Comparison of ENCODE assay signal across 17 cellular contexts in the genomic region with DNA sequence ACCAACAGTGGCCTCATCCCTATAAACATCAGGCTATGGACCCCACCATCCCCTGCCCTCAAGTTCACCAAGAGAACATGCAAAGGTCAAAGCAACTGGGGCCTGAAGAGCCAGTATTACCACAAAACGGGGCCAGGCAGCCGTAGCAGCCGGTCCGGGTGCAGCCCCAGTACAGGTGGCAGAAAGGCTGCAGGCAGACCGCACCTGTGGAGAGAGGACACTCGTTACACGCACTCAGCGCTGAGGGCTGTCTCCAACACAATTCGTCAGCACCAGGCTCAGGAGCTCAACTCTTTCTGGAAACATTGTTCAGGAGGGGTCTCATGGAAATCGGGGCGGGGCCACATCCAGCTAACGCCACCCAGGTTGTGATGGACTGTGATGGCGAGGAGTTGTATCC. TPM values are rescaled to one million over a fixed set of nuclear protein-coding genes. Genes with fewer than 3 reads are reported as not detected.
DNase-seq lines count a peak whose midpoint lies in the region; ATAC-seq and TF ChIP-seq lines count a peak whose summit lies in the region.
"Had no signal": no experiment of that assay in that cellular context is flagged by ENCODE, and none has a peak within 500 bp of the region (broad histone marks: within the 10 kb centered on the region; RNA-seq: fewer than 3 reads in every experiment).

No MANE protein-coding gene starts in this region.

- no peak for DNase-seq in activated CD8-positive, alpha-beta memory T cell treated with anti-CD3 and anti-CD28 coated beads, Interleukin-2, amount 10 ng/mL, durations not matched to agents 7 days and 5 days
- DNase-seq in activated CD8-positive, alpha-beta memory T cell treated with anti-CD3 and anti-CD28 coated beads for 24 hours: no peak
- no peak for DNase-seq in CD8-positive, alpha-beta T cell
- DNase-seq in NT2/D1 (ENCODE audit: low read depth, low spot score) (no peak), adrenal gland (no peak), NCI-H1930 (lab: John Stamatoyannopoulos, UW) (no peak)
- no peak for DNase-seq in naive thymus-derived CD4-positive, alpha-beta T cell
- DNase-seq: 8988T; AML-193; CD4-positive, CD25-positive, alpha-beta regulatory T cell; DMS79; EL; GDM1 had no signal

- no peaks in the 10 kb centered on the region for H3K27me3 ChIP-seq in CD8-positive, alpha-beta T cell (ENCODE audit: insufficient read depth, low read length)
- H3K27me3 ChIP-seq in NT2/D1 (ENCODE audit: insufficient read depth, insufficient read length) (no peaks in the 10 kb centered on the region), adrenal gland (no peaks in the 10 kb centered on the region)
- H3K27me3 ChIP-seq in naive thymus-derived CD4-positive, alpha-beta T cell (ENCODE audit: control insufficient read depth in 2 of 2, insufficient read depth in 2 of 2, low read length in 2 of 2): no peaks in the 10 kb centered on the region
- H3K27me3 ChIP-seq: BLaER1 had no signal

- H3K27ac Mint-ChIP-seq in activated CD8-positive, alpha-beta memory T cell treated with anti-CD3 and anti-CD28 coated beads, Interleukin-2, amount 10 ng/mL, durations not matched to agents 7 days and 5 days: peak overlapping the region; percentile 36
- H3K27ac Mint-ChIP-seq in CD8-positive, alpha-beta T cell: peak overlapping the region; percentile 95
- peak overlapping the region in 6 of 9 donors; percentile 31 to 93 (median 76) for H3K27ac Mint-ChIP-seq in naive thymus-derived CD4-positive, alpha-beta T cell
- H3K27ac Mint-ChIP-seq: CD4-positive, CD25-positive, alpha-beta regulatory T cell had no signal

- peaks cover 37% of the 10 kb centered on the region for H3K36me3 ChIP-seq in CD8-positive, alpha-beta T cell (ENCODE audit: insufficient read depth, low read length)
- H3K36me3 ChIP-seq in NT2/D1 (ENCODE audit: insufficient read depth, insufficient read length, low read length): peaks cover 73% of the 10 kb centered on the region
- peaks cover 9 to 71% (median 15%) of the 10 kb centered on the region in 3 experiments for H3K36me3 ChIP-seq in naive thymus-derived CD4-positive, alpha-beta T cell (ENCODE audit: control insufficient read depth in 2 of 3, insufficient read depth in 3 of 3, low read length in 3 of 3)
- H3K36me3 ChIP-seq in adrenal gland (replicated peaks in 1 of 2): peaks cover 0 to 75% of the 10 kb centered on the region in 2 donors

- WGBS in adrenal gland, 4 donors: 93 to 97% (median 94%) methylated on average over 11 to 13 of the region's 13 CpGs

- H3K27ac ChIP-seq in CD8-positive, alpha-beta T cell (ENCODE audit: low read depth, low read length): no peak overlapping the region
- H3K27ac ChIP-seq in naive thymus-derived CD4-positive, alpha-beta T cell (ENCODE audit: low read depth, low read length): no peak overlapping the region
- no peak overlapping the region for H3K27ac ChIP-seq in adrenal gland
- H3K27ac ChIP-seq: BLaER1 had no signal

- H3K9me3 ChIP-seq in CD8-positive, alpha-beta T cell (ENCODE audit: low read length): no peaks in the 10 kb centered on the region
- H3K9me3 ChIP-seq in NT2/D1 (ENCODE audit: insufficient read depth, low read length) (no peaks in the 10 kb centered on the region), adrenal gland (replicated peaks in 1 of 3) (no peaks in the 10 kb centered on the region)
- H3K9me3 ChIP-seq in naive thymus-derived CD4-positive, alpha-beta T cell (ENCODE audit: control insufficient read depth in 2 of 3, low read length in 3 of 3): no peaks in the 10 kb centered on the region
- H3K9me3 ChIP-seq: BLaER1 had no signal

- TF ChIP-seq CTCF in CD8-positive, alpha-beta T cell (IDR thresholded peaks at IDR 0.05): no peak
- TF ChIP-seq CTCF in adrenal gland (IDR thresholded peaks at IDR 0.05): no peak

- no peaks in the 10 kb centered on the region for H3K9me3 Mint-ChIP-seq in activated CD8-positive, alpha-beta memory T cell treated with anti-CD3 and anti-CD28 coated beads, Interleukin-2, amount 10 ng/mL, durations not matched to agents 7 days and 5 days (ENCODE audit: low read depth)
- no peaks in the 10 kb centered on the region for H3K9me3 Mint-ChIP-seq in CD8-positive, alpha-beta T cell
- peaks cover 0 to 2% (median 0%) of the 10 kb centered on the region in 11 donors for H3K9me3 Mint-ChIP-seq in naive thymus-derived CD4-positive, alpha-beta T cell

- intact Hi-C loops in CD8-positive, alpha-beta T cell (cut with DNase I, micrococcal nuclease): no loop called here
- intact Hi-C loops in naive thymus-derived CD4-positive, alpha-beta T cell (cut with micrococcal nuclease): no loop called here
- intact Hi-C loops in adrenal gland (cut with DNase I): no loop called here

- no peaks in the 10 kb centered on the region for H3K4me1 Mint-ChIP-seq in activated CD8-positive, alpha-beta memory T cell treated with anti-CD3 and anti-CD28 coated beads, Interleukin-2, amount 10 ng/mL, durations not matched to agents 7 days and 5 days
- peaks cover 28% of the 10 kb centered on the region for H3K4me1 Mint-ChIP-seq in CD8-positive, alpha-beta T cell (ENCODE audit: low read depth)
- H3K4me1 Mint-ChIP-seq in naive thymus-derived CD4-positive, alpha-beta T cell: peaks cover 0 to 25% (median 11%) of the 10 kb centered on the region in 7 donors
- H3K4me1 Mint-ChIP-seq: CD4-positive, CD25-positive, alpha-beta regulatory T cell had no signal

- peaks cover 24% of the 10 kb centered on the region for H3K4me1 ChIP-seq in CD8-positive, alpha-beta T cell (ENCODE audit: insufficient read depth, low read length)
- peaks cover 13% of the 10 kb centered on the region for H3K4me1 ChIP-seq in NT2/D1 (ENCODE audit: insufficient read depth, insufficient read length)
- H3K4me1 ChIP-seq in naive thymus-derived CD4-positive, alpha-beta T cell (ENCODE audit: control insufficient read depth in 2 of 2, insufficient read depth in 2 of 2, low read length in 2 of 2): peaks cover 0 to 5% of the 10 kb centered on the region in 2 donors
- H3K4me1 ChIP-seq in adrenal gland (replicated peaks in 1 of 2): no peaks in the 10 kb centered on the region

- TF ChIP-seq POLR2A in adrenal gland (IDR thresholded peaks at IDR 0.05): no peak

- no peaks in the 10 kb centered on the region for H3K27me3 Mint-ChIP-seq in activated CD8-positive, alpha-beta memory T cell treated with anti-CD3 and anti-CD28 coated beads, Interleukin-2, amount 10 ng/mL, durations not matched to agents 7 days and 5 days
- H3K27me3 Mint-ChIP-seq in CD8-positive, alpha-beta T cell (ENCODE audit: low read depth): no peaks in the 10 kb centered on the region
- no peaks in the 10 kb centered on the region for H3K27me3 Mint-ChIP-seq in naive thymus-derived CD4-positive, alpha-beta T cell
- H3K27me3 Mint-ChIP-seq: CD4-positive, CD25-positive, alpha-beta regulatory T cell had no signal

- CTCF ChIA-PET in activated CD8-positive, alpha-beta memory T cell treated with anti-CD3 and anti-CD28 coated beads, Interleukin-2, amount 10 ng/mL, durations not matched to agents 7 days and 5 days (lab: Charles Lee): interaction anchor here (1.2 kb wide), 1 partner anchor 56 kb away, joined by 3 read pairs; no protein-coding TSS in a partner anchor
- CTCF ChIA-PET in CD8-positive, alpha-beta T cell (lab: Charles Lee): interaction anchor here (1.1 to 3.2 kb wide), 6 partner anchors 10 to 56 kb away, joined by 3 to 10 read pairs (median 4); no protein-coding TSS in a partner anchor
- CTCF ChIA-PET in naive thymus-derived CD4-positive, alpha-beta T cell (lab: Charles Lee): no interaction called here

- peak overlapping the region; percentile 3 for H3K9ac ChIP-seq in NT2/D1 (ENCODE audit: insufficient read length, low read depth)
- H3K9ac ChIP-seq: BLaER1 had no signal

- no peak overlapping the region for H3K4me3 ChIP-seq in CD8-positive, alpha-beta T cell (ENCODE audit: low read depth, low read length)
- H3K4me3 ChIP-seq in NT2/D1 (ENCODE audit: insufficient read length, low read depth): no peak overlapping the region
- H3K4me3 ChIP-seq in naive thymus-derived CD4-positive, alpha-beta T cell (ENCODE audit: low read length): no peak overlapping the region
- H3K4me3 ChIP-seq in adrenal gland: no peak overlapping the region
- H3K4me3 ChIP-seq: BLaER1 had no signal

- no peak overlapping the region for H3K4me3 Mint-ChIP-seq in activated CD8-positive, alpha-beta memory T cell treated with anti-CD3 and anti-CD28 coated beads, Interleukin-2, amount 10 ng/mL, durations not matched to agents 7 days and 5 days
- H3K4me3 Mint-ChIP-seq in CD8-positive, alpha-beta T cell: no peak overlapping the region
- peak overlapping the region in 1 of 10 donors; percentile 41 for H3K4me3 Mint-ChIP-seq in naive thymus-derived CD4-positive, alpha-beta T cell
- H3K4me3 Mint-ChIP-seq: CD4-positive, CD25-positive, alpha-beta regulatory T cell had no signal

- ATAC-seq in activated CD8-positive, alpha-beta memory T cell treated with anti-CD3 and anti-CD28 coated beads, Interleukin-2, amount 10 ng/mL, durations not matched to agents 7 days and 5 days: no peak
- no peak for ATAC-seq in CD8-positive, alpha-beta T cell
- no peak for ATAC-seq in naive thymus-derived CD4-positive, alpha-beta T cell
- no peak for ATAC-seq in GM21737 (IDR thresholded peaks at IDR 0.05; ENCODE audit: unreplicated experiment)
- ATAC-seq: HCT116, HepG2 had no signal

- POLR2A ChIA-PET in CD8-positive, alpha-beta T cell (lab: Charles Lee): interaction anchor here (0.9 to 1.9 kb wide), 4 partner anchors 10 to 56 kb away, joined by 3 to 15 read pairs (median 5); no protein-coding TSS in a partner anchor
- POLR2A ChIA-PET in naive thymus-derived CD4-positive, alpha-beta T cell (lab: Charles Lee): interaction anchor here (1.5 kb wide), 1 partner anchor 12 kb away, joined by 4 read pairs; no protein-coding TSS in a partner anchor

- H3K36me3 Mint-ChIP-seq in activated CD8-positive, alpha-beta memory T cell treated with anti-CD3 and anti-CD28 coated beads, Interleukin-2, amount 10 ng/mL, durations not matched to agents 7 days and 5 days: peaks cover 44% of the 10 kb centered on the region
- H3K36me3 Mint-ChIP-seq in CD8-positive, alpha-beta T cell: peaks cover 72% of the 10 kb centered on the region
- peaks cover 0 to 50% (median 19%) of the 10 kb centered on the region in 5 donors for H3K36me3 Mint-ChIP-seq in naive thymus-derived CD4-positive, alpha-beta T cell

RNA-seq across cellular contexts. Expression of a gene that starts 19.9 kb away (rescaled TPM):
- total RNA-seq in activated CD8-positive, alpha-beta memory T cell treated with anti-CD3 and anti-CD28 coated beads, Interleukin-2, amount 10 ng/mL, durations not matched to agents 7 days and 5 days: 10 to 100 TPM; 60.0 to 60.4 TPM
- 10 to 100 TPM; 31.7 to 33.8 TPM for total RNA-seq in CD8-positive, alpha-beta T cell
- total RNA-seq in naive thymus-derived CD4-positive, alpha-beta T cell: 10 to 100 TPM; 46.3 to 65.7 (median 63.6) TPM
- 10 to 100 TPM; 11.7 to 16.6 TPM for polyA plus RNA-seq in naive thymus-derived CD4-positive, alpha-beta T cell
- total RNA-seq in adrenal gland: 10 to 100 TPM; 36.8 to 83.5 (median 60.0) TPM
- 10 to 100 TPM; 11.7 to 30.1 (median 20.3) TPM for polyA plus RNA-seq in adrenal gland

RNA-seq across cellular contexts. Expression of a gene that starts 38.9 kb away (rescaled TPM):
- total RNA-seq in activated CD8-positive, alpha-beta memory T cell treated with anti-CD3 and anti-CD28 coated beads, Interleukin-2, amount 10 ng/mL, durations not matched to agents 7 days and 5 days: 10 to 100 TPM; 87.7 to 89.7 TPM
- 10 to 100 TPM; 70.6 to 81.1 TPM for total RNA-seq in CD8-positive, alpha-beta T cell
- total RNA-seq in naive thymus-derived CD4-positive, alpha-beta T cell: 10 to 100 TPM; 66.7 to 97.8 (median 81.7) TPM
- 10 to 100 TPM; 25.2 to 44.4 TPM for polyA plus RNA-seq in naive thymus-derived CD4-positive, alpha-beta T cell
- 10 to 100 TPM; 14.9 to 37.6 (median 26.6) TPM for total RNA-seq in adrenal gland
- 10 to 100 TPM; 17.8 to 54.4 (median 41.8) TPM for polyA plus RNA-seq in adrenal gland

Comparison
In these comparisons a context has a peak if more than half of its experiments do, and no peak if none do; other contexts are left out.
1. H3K27ac Mint-ChIP-seq: peak in every context shown above with its lines; median percentile 95 in CD8-positive, alpha-beta T cell; 76 in naive thymus-derived CD4-positive, alpha-beta T cell; 36 in activated CD8-positive, alpha-beta memory T cell treated with anti-CD3 and anti-CD28 coated beads, Interleukin-2, amount 10 ng/mL, durations not matched to agents 7 days and 5 days.